10 cellular contexts compared by ENCODE assay signal in the genomic region with DNA sequence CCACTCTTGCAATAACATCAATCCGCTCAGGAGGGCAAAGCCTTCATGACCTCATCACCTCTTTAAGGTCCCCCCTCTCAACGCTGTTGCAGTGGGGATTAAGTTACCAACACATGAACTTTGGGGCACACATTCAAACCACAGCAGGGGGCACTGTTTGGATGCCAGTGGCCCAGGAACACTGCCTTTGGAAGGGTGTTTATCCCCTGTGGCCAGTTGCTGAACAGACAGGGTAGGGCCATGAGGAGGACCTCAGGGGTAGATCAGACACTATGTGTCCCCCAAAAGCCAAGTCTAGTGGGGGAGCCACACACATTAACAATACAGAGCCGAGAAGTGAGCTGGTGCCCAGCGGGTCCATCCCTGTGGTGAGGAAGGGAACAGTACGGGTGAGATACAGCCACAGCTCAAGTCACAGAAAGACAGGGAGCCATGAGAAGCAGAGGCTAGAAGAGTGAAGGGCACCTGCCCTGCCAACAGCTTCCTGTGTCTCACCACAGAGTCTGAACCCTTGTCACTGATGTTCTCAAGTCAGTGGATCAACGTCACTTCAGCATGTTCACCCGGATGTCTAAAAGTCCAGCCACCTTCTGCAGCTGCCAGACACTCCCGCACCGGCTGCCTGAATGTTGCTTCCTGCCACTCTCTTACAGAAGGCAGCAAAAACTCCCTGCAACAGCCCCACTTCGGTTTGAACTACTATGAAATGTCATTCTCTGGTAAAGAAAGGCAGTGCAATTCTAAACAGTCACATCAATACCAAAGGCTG. TPM values are rescaled to one million over a fixed set of nuclear protein-coding genes. Genes with fewer than 3 reads are reported as not detected.
DNase-seq lines count a peak whose midpoint lies in the region; ATAC-seq, FAIRE-seq and TF ChIP-seq lines count a peak whose summit lies in the region.
"Had no signal": no experiment of that assay in that cellular context is flagged by ENCODE, and none has a peak within 500 bp of the region (broad histone marks: within the 10 kb centered on the region; RNA-seq: fewer than 3 reads in every experiment).

No MANE protein-coding gene starts in this region.

- H3K4me3 Mint-ChIP-seq in CD14-positive monocyte = no peak overlapping the region

- no peaks in the 10 kb centered on the region for H4K20me1 ChIP-seq in OCI-LY3 (ENCODE audit: insufficient read depth, low read length)

- H3K36me3 ChIP-seq in OCI-LY3 (replicated peaks; ENCODE audit: low read depth, low read length) = no peaks in the 10 kb centered on the region
- H3K36me3 ChIP-seq: thoracic aorta had no signal

- H2AFZ ChIP-seq in OCI-LY3 (ENCODE audit: low read depth, low read length) = peak overlapping the region; percentile 74; the same call in 1 of the 2 replicates

- no peaks in the 10 kb centered on the region for H3K27me3 ChIP-seq in OCI-LY3 (ENCODE audit: low read depth, low read length)

- TF ChIP-seq CTCF in CD14-positive monocyte (IDR thresholded peaks at IDR 0.05) (peak; percentile 50), OCI-LY3 (IDR thresholded peaks at IDR 0.05; ENCODE audit: low read depth, low read length) (peak; percentile 43), retinal pigment epithelial cell (conservative IDR thresholded peaks at IDR 0.05; ENCODE audit: low read depth, low read length) (peak; percentile 37)

- H3K4me3 ChIP-seq in OCI-LY3 (ENCODE audit: low read length) (no peak overlapping the region), retinal pigment epithelial cell (ENCODE audit: low read length) (no peak overlapping the region)
- H3K4me3 ChIP-seq: thoracic aorta had no signal

- no peaks in the 10 kb centered on the region for H3K79me2 ChIP-seq in OCI-LY3 (ENCODE audit: low read length)

- FAIRE-seq in frontal cortex (lab: Jason Lieb, UNC) = no peak
- FAIRE-seq: G401.6 had no signal

- peak overlapping the region; percentile 44 for H3K4me2 ChIP-seq in OCI-LY3 (ENCODE audit: low read length)

- peak; percentile 86 for ATAC-seq in GM21423 (IDR thresholded peaks at IDR 0.05; ENCODE audit: unreplicated experiment)
- ATAC-seq in HG03045 (IDR thresholded peaks at IDR 0.05; ENCODE audit: unreplicated experiment) = no peak

- intact Hi-C loops in CD14-positive monocyte (cut with micrococcal nuclease) = no loop called here

- no peak for DNase-seq in CD14-positive monocyte (ENCODE audit: low spot score)
- peak; percentile 87 for DNase-seq in activated gamma-delta T cell treated with Interleukin-2 at 50 U/mL for 16 hours
- no peak for DNase-seq in retinal pigment epithelial cell (ENCODE audit: low read depth)
- DNase-seq in frontal cortex (ENCODE audit: low spot score in 2 of 2) = no peak
- no peak for DNase-seq in NCI-H82 treated with DMSO at 0.1 percent for 48 hours (lab: John Stamatoyannopoulos, UW; ENCODE audit: unreplicated experiment)

- H3K27ac Mint-ChIP-seq in CD14-positive monocyte = peak overlapping the region in 2 of 7 donors; percentile 9 to 77

- H3K9me3 ChIP-seq in OCI-LY3 (ENCODE audit: insufficient read depth, low read length) = no peaks in the 10 kb centered on the region
- H3K9me3 ChIP-seq: thoracic aorta had no signal

- H3K27me3 Mint-ChIP-seq in CD14-positive monocyte (ENCODE audit: low read depth in 3 of 3) = peaks cover 0 to 6% (median 6%) of the 10 kb centered on the region in 3 donors

- peaks cover 0 to 3% (median 0%) of the 10 kb centered on the region in 7 donors for H3K9me3 Mint-ChIP-seq in CD14-positive monocyte

- no peak overlapping the region; the same call in 1 of the 2 replicates for H3K9ac ChIP-seq in OCI-LY3 (ENCODE audit: low read length)

- H3K36me3 Mint-ChIP-seq in CD14-positive monocyte = no peaks in the 10 kb centered on the region

- peaks cover 14% of the 10 kb centered on the region for H3K4me1 ChIP-seq in OCI-LY3 (ENCODE audit: low read length)

- peaks cover 11% of the 10 kb centered on the region for H3K4me1 Mint-ChIP-seq in CD14-positive monocyte

- H3K27ac ChIP-seq in OCI-LY3 (ENCODE audit: low read length) = peak overlapping the region; percentile 33
- H3K27ac ChIP-seq: thoracic aorta had no signal

RNA-seq across cellular contexts. Expression of a gene that starts 19.9 kb away (rescaled TPM):
- polyA plus RNA-seq in CD14-positive monocyte = 10 to 100 TPM; 24.5 to 35.9 TPM
- total RNA-seq in frontal cortex = 17.5 TPM

RNA-seq across cellular contexts. Expression of a gene that starts 39.8 kb away (rescaled TPM):
- 1 to 10 TPM; 4.4 to 5.0 TPM for polyA plus RNA-seq in CD14-positive monocyte
- total RNA-seq in frontal cortex = 42.0 TPM

RNA-seq across cellular contexts. Expression of a gene that starts 39.8 kb away (rescaled TPM):
- polyA plus RNA-seq in CD14-positive monocyte = under 1 TPM; 0.08 to 0.33 TPM
- total RNA-seq in frontal cortex = 8.6 TPM
